ENCODE assay signal across 12 cellular contexts in the genomic region with DNA sequence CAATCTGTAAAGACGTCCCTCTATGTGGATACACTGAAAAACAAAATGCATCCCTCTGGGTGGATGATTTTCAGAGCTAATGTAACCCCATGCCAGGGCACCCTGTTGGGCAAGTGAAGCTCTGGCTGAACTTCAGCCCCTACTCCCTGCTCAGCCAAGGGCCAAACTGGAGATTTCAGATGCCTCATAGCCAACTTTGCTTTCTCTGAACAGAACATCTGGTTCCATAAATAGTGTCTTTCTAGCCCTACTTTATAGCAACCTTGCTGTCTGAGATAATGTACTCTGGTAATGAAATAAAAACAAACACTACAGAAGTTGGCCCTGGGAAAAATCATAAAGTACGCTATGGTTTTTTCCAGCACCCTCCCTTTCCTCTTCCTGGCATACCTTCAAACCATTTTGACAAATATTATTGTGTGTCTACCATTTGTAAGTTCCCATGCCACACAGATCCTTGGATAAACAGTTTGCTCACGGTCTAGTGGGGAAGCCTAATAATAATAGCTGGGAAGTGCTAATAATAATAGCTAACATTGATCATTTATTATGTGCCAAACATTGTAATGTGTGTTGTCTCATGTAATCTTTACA. TPM values are rescaled to one million over a fixed set of nuclear protein-coding genes. Genes with fewer than 3 reads are reported as not detected.
DNase-seq lines count a peak whose midpoint lies in the region; ATAC-seq and TF ChIP-seq lines count a peak whose summit lies in the region.
"Had no signal": no experiment of that assay in that cellular context is flagged by ENCODE, and none has a peak within 500 bp of the region (broad histone marks: within the 10 kb centered on the region; RNA-seq: fewer than 3 reads in every experiment).

No MANE protein-coding gene starts in this region.

- no peaks in the 10 kb centered on the region for H3K9me2 ChIP-seq in DOHH2 (replicated peaks; ENCODE audit: control insufficient read depth, low read length)
- no peaks in the 10 kb centered on the region for H3K9me2 ChIP-seq in PC-3 (replicated peaks; ENCODE audit: low read length)

- peak overlapping the region; percentile 85 for H3K4me2 ChIP-seq in DOHH2 (ENCODE audit: low read length)
- no peak overlapping the region for H3K4me2 ChIP-seq in PC-3 (ENCODE audit: low read length)

- no peak overlapping the region for H2AFZ ChIP-seq in PC-3 (ENCODE audit: low read length)

- peaks cover 20% of the 10 kb centered on the region for H3K27me3 Mint-ChIP-seq in activated naive CD4-positive, alpha-beta T cell treated with anti-CD3 and anti-CD28 coated beads for 36 hours (ENCODE audit: low read depth)

- in situ Hi-C loops in gastrocnemius medialis (cut with MboI; ENCODE audit: low sequenced_read_pairs in 4 of 4): no loop called here

- H3K79me2 ChIP-seq in DOHH2 (ENCODE audit: control insufficient read depth, low read length) (peaks cover 21% of the 10 kb centered on the region), PC-3 (ENCODE audit: low read length) (no peaks in the 10 kb centered on the region)

- H3K9me3 Mint-ChIP-seq in activated naive CD4-positive, alpha-beta T cell treated with anti-CD3 and anti-CD28 coated beads for 36 hours: no peaks in the 10 kb centered on the region

- peaks cover 9% of the 10 kb centered on the region for H3K36me3 ChIP-seq in DOHH2 (ENCODE audit: control insufficient read depth, low read length)
- H3K36me3 ChIP-seq in HEK293 (ENCODE audit: control insufficient read depth in 2 of 2, insufficient read depth in 1 of 2, low read length in 2 of 2): no peaks in the 10 kb centered on the region
- no peaks in the 10 kb centered on the region for H3K36me3 ChIP-seq in gastrocnemius medialis
- no peaks in the 10 kb centered on the region for H3K36me3 ChIP-seq in PC-3 (ENCODE audit: low read depth, low read length)
- H3K36me3 ChIP-seq in colonic mucosa: no peaks in the 10 kb centered on the region
- H3K36me3 ChIP-seq: BE2C, prostate gland had no signal

- H3K4me3 ChIP-seq in DOHH2 (ENCODE audit: low read length) (peak overlapping the region; percentile 62), HEK293 (ENCODE audit: low read depth, low read length) (no peak overlapping the region), coronary artery (peak overlapping the region; percentile 14), gastrocnemius medialis (no peak overlapping the region), PC-3 (ENCODE audit: low read length) (no peak overlapping the region), colonic mucosa (no peak overlapping the region)
- H3K4me3 ChIP-seq: mucosa of descending colon, prostate gland had no signal

- H3K4me1 Mint-ChIP-seq in activated naive CD4-positive, alpha-beta T cell treated with anti-CD3 and anti-CD28 coated beads for 36 hours (ENCODE audit: low read depth): peaks cover 14% of the 10 kb centered on the region

- H3K4me1 ChIP-seq in DOHH2 (ENCODE audit: control insufficient read depth, low read length): peaks cover 60% of the 10 kb centered on the region
- peaks cover 6% of the 10 kb centered on the region for H3K4me1 ChIP-seq in HEK293 (ENCODE audit: control insufficient read depth, insufficient read depth, low read length)
- no peaks in the 10 kb centered on the region for H3K4me1 ChIP-seq in gastrocnemius medialis
- no peaks in the 10 kb centered on the region for H3K4me1 ChIP-seq in PC-3 (ENCODE audit: insufficient read depth, low read length)
- H3K4me1 ChIP-seq in colonic mucosa: no peaks in the 10 kb centered on the region
- H3K4me1 ChIP-seq: BE2C had no signal

- no peak overlapping the region for H3K4me3 Mint-ChIP-seq in activated naive CD4-positive, alpha-beta T cell treated with anti-CD3 and anti-CD28 coated beads for 36 hours

- H4K20me1 ChIP-seq in DOHH2 (ENCODE audit: control insufficient read depth, insufficient read depth, low read depth, low read length) (no peaks in the 10 kb centered on the region), PC-3 (ENCODE audit: low read length) (no peaks in the 10 kb centered on the region)

- intact Hi-C loops in gastrocnemius medialis (cut with DNase I; ENCODE audit: low total_unique reads): no loop called here
- intact Hi-C loops in PC-3 (cut with micrococcal nuclease): no loop called here
- intact Hi-C loops in activated naive CD4-positive, alpha-beta T cell treated with anti-CD3 and anti-CD28 coated beads for 36 hours (cut with micrococcal nuclease): loop anchor here (5.0 kb wide), 1 partner anchor 83 kb away; no protein-coding TSS in a partner anchor
- intact Hi-C loops in colonic mucosa (cut with DNase I): no loop called here

- no peaks in the 10 kb centered on the region for H3K27me3 ChIP-seq in DOHH2 (ENCODE audit: control insufficient read depth, low read length)
- peaks cover 0 to 2% (median 0%) of the 10 kb centered on the region in 3 donors for H3K27me3 ChIP-seq in gastrocnemius medialis
- H3K27me3 ChIP-seq in PC-3 (ENCODE audit: low read length): peaks cover 35% of the 10 kb centered on the region
- no peaks in the 10 kb centered on the region for H3K27me3 ChIP-seq in colonic mucosa
- H3K27me3 ChIP-seq: BE2C had no signal

- TF ChIP-seq POLR2A in gastrocnemius medialis (IDR thresholded peaks at IDR 0.05): no peak

- DNase-seq in coronary artery (ENCODE audit: low spot score) (no peak), gastrocnemius medialis (no peak), PC-3 (no peak), ecto neural progenitor cell (ENCODE audit: low spot score) (no peak), colonic mucosa (no peak)
- DNase-seq in activated naive CD4-positive, alpha-beta T cell treated with anti-CD3 and anti-CD28 coated beads for 36 hours: no peak
- DNase-seq: BE2C, mucosa of descending colon, NCI-H2227 treated with DMSO at 0.1 percent for 48 hours had no signal

- H3K9ac ChIP-seq in PC-3 (ENCODE audit: low read length) (no peak overlapping the region), colonic mucosa (ENCODE audit: low read depth in 2 of 2, low read length in 2 of 2) (no peak overlapping the region)

- peak overlapping the region; percentile 90 for H3K27ac ChIP-seq in DOHH2 (ENCODE audit: low read depth, low read length)
- H3K27ac ChIP-seq in HEK293 (ENCODE audit: extremely low read depth, low read depth, low read length): no peak overlapping the region; the same call in 1 of the 2 replicates
- peak overlapping the region; percentile 70 to 82 for H3K27ac ChIP-seq in coronary artery
- H3K27ac ChIP-seq in gastrocnemius medialis: peak overlapping the region in 3 of 4 donors; percentile 8 to 16 (median 15)
- H3K27ac ChIP-seq in PC-3 (ENCODE audit: low read length): no peak overlapping the region
- no peak overlapping the region for H3K27ac ChIP-seq in colonic mucosa

- H3K9me3 ChIP-seq in DOHH2 (ENCODE audit: control insufficient read depth, insufficient read depth, low read length) (no peaks in the 10 kb centered on the region), HEK293 (ENCODE audit: control insufficient read depth, insufficient read depth, low read depth, low read length) (no peaks in the 10 kb centered on the region), gastrocnemius medialis (no peaks in the 10 kb centered on the region), PC-3 (ENCODE audit: low read length) (no peaks in the 10 kb centered on the region), colonic mucosa (no peaks in the 10 kb centered on the region)
- H3K9me3 ChIP-seq: BE2C, mucosa of descending colon, prostate gland had no signal

- BruUV-seq in PC-3 (replicated peaks; lab: Mats Ljungman, UMichigan): no TSS peak

- CTCF ChIA-PET in HEK293 (lab: Yijun Ruan, JAX) (interaction anchor here (0.5 to 0.7 kb wide), 2 partner anchors 10 to 361 kb away, joined by 3 read pairs; no protein-coding TSS in a partner anchor), PC-3 (lab: Charles Lee) (no interaction called here)
- CTCF ChIA-PET in activated naive CD4-positive, alpha-beta T cell treated with anti-CD3 and anti-CD28 coated beads for 36 hours (lab: Charles Lee): interaction anchor here (1.0 to 1.1 kb wide), 4 partner anchors 62 to 82 kb away, joined by 3 to 5 read pairs (median 4); a partner anchor contains a TSS

- H3F3A ChIP-seq in DOHH2 (ENCODE audit: control insufficient read depth, insufficient read depth) (peaks cover 27% of the 10 kb centered on the region), PC-3 (ENCODE audit: low read length, unreplicated experiment) (no peaks in the 10 kb centered on the region)

- ATAC-seq in gastrocnemius medialis (no peak), PC-3 (no peak)

- no peak overlapping the region for H3K27ac Mint-ChIP-seq in activated naive CD4-positive, alpha-beta T cell treated with anti-CD3 and anti-CD28 coated beads for 36 hours

- TF ChIP-seq CTCF in DOHH2 (IDR thresholded peaks at IDR 0.05; ENCODE audit: low read depth, low read length, poor library complexity, severe bottlenecking) (no peak), HEK293 (tag by site-specific recombination; IDR thresholded peaks at IDR 0.05) (no peak), coronary artery (IDR thresholded peaks at IDR 0.05) (no peak), gastrocnemius medialis (IDR thresholded peaks at IDR 0.05 in 4 of 5, conservative IDR thresholded peaks at IDR 0.05 in 1 of 5) (no peak), PC-3 (conservative IDR thresholded peaks at IDR 0.05; ENCODE audit: low read depth, low read length) (no peak), colonic mucosa (IDR thresholded peaks at IDR 0.05) (no peak)

- no peaks in the 10 kb centered on the region for H3K36me3 Mint-ChIP-seq in activated naive CD4-positive, alpha-beta T cell treated with anti-CD3 and anti-CD28 coated beads for 36 hours (ENCODE audit: low read depth)

- POLR2A ChIA-PET in HEK293 (lab: Yijun Ruan, JAX) (no interaction called here), PC-3 (lab: Charles Lee; ENCODE audit: unreplicated experiment) (no interaction called here)

TF ChIP-seq in HEK293, 187 proteins besides CTCF, POLR2A, EP300 and RAD21:
- TF ChIP-seq, protein P1, sequence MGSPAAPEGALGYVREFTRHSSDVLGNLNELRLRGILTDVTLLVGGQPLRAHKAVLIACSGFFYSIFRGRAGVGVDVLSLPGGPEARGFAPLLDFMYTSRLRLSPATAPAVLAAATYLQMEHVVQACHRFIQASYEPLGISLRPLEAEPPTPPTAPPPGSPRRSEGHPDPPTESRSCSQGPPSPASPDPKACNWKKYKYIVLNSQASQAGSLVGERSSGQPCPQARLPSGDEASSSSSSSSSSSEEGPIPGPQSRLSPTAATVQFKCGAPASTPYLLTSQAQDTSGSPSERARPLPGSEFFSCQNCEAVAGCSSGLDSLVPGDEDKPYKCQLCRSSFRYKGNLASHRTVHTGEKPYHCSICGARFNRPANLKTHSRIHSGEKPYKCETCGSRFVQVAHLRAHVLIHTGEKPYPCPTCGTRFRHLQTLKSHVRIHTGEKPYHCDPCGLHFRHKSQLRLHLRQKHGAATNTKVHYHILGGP (tag by site-specific recombination; IDR thresholded peaks at IDR 0.05): peak; percentile 59; the same call in 1 of the 2 replicates
- TF ChIP-seq ZNF184 (tag by site-specific recombination; IDR thresholded peaks at IDR 0.05): no peak
TF ChIP-seq in HEK293: peak in this region for 1.

RNA-seq across cellular contexts. Expression of a gene that starts 3.4 kb away (rescaled TPM):
- total RNA-seq in gastrocnemius medialis (1 to 10 TPM; 1.7 to 6.9 (median 3.8) TPM), PC-3 (2014; rRNA removed) (not detected in 2 replicates), colonic mucosa (10 to 100 TPM in 1 of 2 donors, 1 to 10 TPM in 1; 4.5 to 10.8 TPM)
- total RNA-seq in activated naive CD4-positive, alpha-beta T cell treated with anti-CD3 and anti-CD28 coated beads for 36 hours: under 1 TPM; 0.26 to 0.35 TPM

Comparison
In these comparisons a context has a peak if more than half of its experiments do, and no peak if none do; other contexts are left out.
1. H3K27ac ChIP-seq: peak in DOHH2 (single experiment), coronary artery (2 of 2) and gastrocnemius medialis (3 of 4); none in HEK293 (single experiment), PC-3 (single experiment) and colonic mucosa (single experiment).
2. H3K4me3 ChIP-seq: peak in DOHH2 (single experiment) and coronary artery (single experiment); none in HEK293 (single experiment), gastrocnemius medialis (0 of 4), PC-3 (single experiment) and colonic mucosa (single experiment).